Comparison of ENCODE assay signal across 19 cellular contexts in the genomic region with DNA sequence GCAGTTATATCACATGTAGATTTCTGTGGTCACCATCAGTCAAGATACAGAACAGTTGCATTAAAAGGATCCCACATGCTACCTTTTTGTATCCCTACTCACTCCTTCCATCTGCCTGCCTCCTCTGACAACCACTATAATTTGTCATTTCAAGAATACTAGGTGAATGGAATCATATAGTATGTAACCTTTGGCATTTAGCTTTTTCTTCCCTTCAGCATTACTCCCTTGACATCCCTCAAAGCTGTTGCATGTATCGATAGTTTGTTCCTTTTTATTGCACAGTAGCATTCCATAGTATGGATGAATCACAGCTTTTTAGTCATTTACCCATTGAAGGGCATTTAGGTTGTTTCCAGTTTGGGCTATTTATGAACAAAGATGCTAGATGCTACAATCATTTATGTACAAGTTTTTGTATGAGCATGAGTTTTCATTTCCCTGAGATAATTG. TPM values are rescaled to one million over a fixed set of nuclear protein-coding genes. Genes with fewer than 3 reads are reported as not detected.
DNase-seq lines count a peak whose midpoint lies in the region; ATAC-seq and TF ChIP-seq lines count a peak whose summit lies in the region.
"Had no signal": no experiment of that assay in that cellular context is flagged by ENCODE, and none has a peak within 500 bp of the region (broad histone marks: within the 10 kb centered on the region; RNA-seq: fewer than 3 reads in every experiment).

No MANE protein-coding gene starts in this region.

- H3K4me1 ChIP-seq in HEK293 (ENCODE audit: control insufficient read depth, insufficient read depth, low read length), result peaks cover 36% of the 10 kb centered on the region

- no peaks in the 10 kb centered on the region for H3K27me3 Mint-ChIP-seq in stimulated activated naive CD8-positive, alpha-beta T cell treated with anti-CD3 and anti-CD28 coated beads, Interleukin-15, amount 100 ng/mL, for 72 hours
- H3K27me3 Mint-ChIP-seq in endothelial cell (ENCODE audit: unreplicated experiment) (peaks cover 3% of the 10 kb centered on the region), CD14-positive monocyte (ENCODE audit: low read depth in 3 of 3) (no peaks in the 10 kb centered on the region)
- H3K27me3 Mint-ChIP-seq: B cell had no signal

- no peaks in the 10 kb centered on the region for H3K9me3 ChIP-seq in HEK293 (ENCODE audit: control insufficient read depth, insufficient read depth, low read depth, low read length)

- CTCF ChIA-PET in HEK293 (lab: Yijun Ruan, JAX), result interaction anchor here (1.3 kb wide), 1 partner anchor 26 kb away, joined by 6 read pairs; the partner anchor contains the start of gene NCOA7

- H3K4me3 ChIP-seq in HEK293 (ENCODE audit: low read depth, low read length), result no peak overlapping the region
- H3K4me3 ChIP-seq: GM23338 had no signal

- no peak for DNase-seq in stimulated activated naive CD8-positive, alpha-beta T cell treated with anti-CD3 and anti-CD28 coated beads, Interleukin-15, Interleukin-2, amounts not matched to agents 100 U/mL and 50 U/mL, for 24 hours
- DNase-seq in stimulated activated naive CD8-positive, alpha-beta T cell treated with anti-CD3 and anti-CD28 coated beads, Interleukin-15, amount 100 ng/mL, for 72 hours, result no peak
- DNase-seq in endothelial cell (ENCODE audit: low spot score) (no peak), CD14-positive monocyte (ENCODE audit: low spot score) (no peak), SK-N-DZ (ENCODE audit: low spot score) (no peak), medulla oblongata (ENCODE audit: extremely low spot score) (no peak)
- DNase-seq: ACHN; CD8-positive, alpha-beta T cell; KG1; NCI-H1092 treated with DMSO at 0.1 percent for 48 hours; NCI-H1694; NCI-H2107; NCI-H226; NCI-H526 treated with DMSO at 0.1 percent for 48 hours had no signal

- peaks cover 0 to 13% of the 10 kb centered on the region in 2 experiments; a peak in 1 of 3 replicates for H3K36me3 ChIP-seq in HEK293 (ENCODE audit: control insufficient read depth in 2 of 2, insufficient read depth in 1 of 2, low read length in 2 of 2)

- no peak overlapping the region for H3K27ac Mint-ChIP-seq in stimulated activated naive CD8-positive, alpha-beta T cell treated with anti-CD3 and anti-CD28 coated beads, Interleukin-15, amount 100 ng/mL, for 72 hours
- H3K27ac Mint-ChIP-seq in endothelial cell (ENCODE audit: unreplicated experiment), result no peak overlapping the region
- no peak overlapping the region for H3K27ac Mint-ChIP-seq in CD14-positive monocyte
- H3K27ac Mint-ChIP-seq: CD8-positive, alpha-beta T cell; GM23338 had no signal

- H3K4me1 Mint-ChIP-seq in stimulated activated naive CD8-positive, alpha-beta T cell treated with anti-CD3 and anti-CD28 coated beads, Interleukin-15, amount 100 ng/mL, for 72 hours, result peaks cover 67% of the 10 kb centered on the region
- H3K4me1 Mint-ChIP-seq in endothelial cell (ENCODE audit: unreplicated experiment) (peaks cover 28% of the 10 kb centered on the region), CD14-positive monocyte (peaks cover 56% of the 10 kb centered on the region)

- H3K4me3 Mint-ChIP-seq in stimulated activated naive CD8-positive, alpha-beta T cell treated with anti-CD3 and anti-CD28 coated beads, Interleukin-15, amount 100 ng/mL, for 72 hours, result no peak overlapping the region
- H3K4me3 Mint-ChIP-seq in endothelial cell (ENCODE audit: unreplicated experiment) (peak overlapping the region; percentile 23), CD14-positive monocyte (no peak overlapping the region)
- H3K4me3 Mint-ChIP-seq: B cell; CD8-positive, alpha-beta T cell; GM23338 had no signal

- TF ChIP-seq CTCF in HEK293 (tag by site-specific recombination; IDR thresholded peaks at IDR 0.05) (no peak), endothelial cell (IDR thresholded peaks at IDR 0.05; ENCODE audit: unreplicated experiment) (no peak), CD14-positive monocyte (IDR thresholded peaks at IDR 0.05) (no peak)

- no peaks in the 10 kb centered on the region for H3K9me3 Mint-ChIP-seq in stimulated activated naive CD8-positive, alpha-beta T cell treated with anti-CD3 and anti-CD28 coated beads, Interleukin-15, amount 100 ng/mL, for 72 hours
- no peaks in the 10 kb centered on the region for H3K9me3 Mint-ChIP-seq in endothelial cell (ENCODE audit: unreplicated experiment)
- no peaks in the 10 kb centered on the region for H3K9me3 Mint-ChIP-seq in CD14-positive monocyte
- H3K9me3 Mint-ChIP-seq: CD8-positive, alpha-beta T cell; GM23338 had no signal

- H3K36me3 Mint-ChIP-seq in endothelial cell (ENCODE audit: low read depth, unreplicated experiment) (peaks cover 11% of the 10 kb centered on the region), CD14-positive monocyte (peaks cover 22 to 35% of the 10 kb centered on the region in 2 donors)

- POLR2A ChIA-PET in HEK293 (lab: Yijun Ruan, JAX), result no interaction called here

- intact Hi-C loops in CD14-positive monocyte (cut with micrococcal nuclease), result no loop called here

- H3K27ac ChIP-seq in HEK293 (ENCODE audit: extremely low read depth, low read depth, low read length), result no peak overlapping the region

- ATAC-seq in stimulated activated naive CD8-positive, alpha-beta T cell treated with anti-CD3 and anti-CD28 coated beads, Interleukin-15, Interleukin-2, amounts not matched to agents 100 U/mL and 50 U/mL, for 24 hours, result peak; percentile 60
- ATAC-seq in stimulated activated naive CD8-positive, alpha-beta T cell treated with anti-CD3 and anti-CD28 coated beads, Interleukin-15, amount 100 ng/mL, for 72 hours, result no peak
- ATAC-seq: CD8-positive, alpha-beta T cell; GM23338; Right ventricle myocardium inferior; SK-N-SH treated with all-trans-retinoic acid at 6 μM for 48 hours had no signal

TF ChIP-seq in HEK293, 187 proteins besides CTCF, POLR2A, EP300 and RAD21:
- TF ChIP-seq PBX3 (CRISPR knock-in tag; IDR thresholded peaks at IDR 0.05) (no peak), ZNF146 (tag by site-specific recombination; IDR thresholded peaks at IDR 0.05) (0 out of 2 replicates have a peak, but pooled peaks have one; percentile 7)

RNA-seq across cellular contexts. Expression of gene NCOA7, which starts 26.1 kb away (rescaled TPM):
- 26.2 TPM for total RNA-seq in endothelial cell (ENCODE audit: unreplicated experiment)
- polyA plus RNA-seq in CD14-positive monocyte, result 10 to 100 TPM in 1 of 2 donors, 1 to 10 TPM in 1; 8.3 to 21.9 TPM
- polyA plus RNA-seq in SK-N-DZ (2014; cell fraction: cytosol; rRNA removed), result 19.8 and 21.4 TPM in 2 replicates
- polyA plus RNA-seq in SK-N-DZ (2014; cell fraction: nucleus; rRNA removed), result 8.5 and 12.2 TPM in 2 replicates
